8 cellular contexts compared by ENCODE assay signal in the genomic region with DNA sequence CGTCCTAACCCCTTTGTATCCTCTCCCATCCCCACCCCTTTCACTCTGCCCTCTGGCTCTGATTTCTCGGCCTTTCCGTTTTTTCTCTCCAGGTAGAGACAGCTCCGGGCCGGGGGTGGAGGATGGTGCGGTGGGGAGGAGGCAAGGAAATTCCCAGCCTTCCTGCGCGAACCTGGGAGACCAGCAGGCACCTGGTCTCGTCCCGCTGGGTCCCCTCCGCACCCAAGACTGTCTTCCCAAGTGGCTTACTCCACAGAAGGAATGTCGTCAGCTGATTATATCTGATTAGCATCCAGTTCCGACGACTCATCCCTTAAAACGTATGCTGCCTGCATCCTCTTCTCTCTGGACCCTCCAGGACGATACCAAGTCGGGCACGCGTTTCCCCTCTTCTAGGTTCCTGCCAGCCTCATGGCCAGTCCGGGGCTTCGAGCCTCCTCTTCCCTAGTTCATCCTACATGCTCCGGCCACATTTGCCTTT. TPM values are rescaled to one million over a fixed set of nuclear protein-coding genes. Genes with fewer than 3 reads are reported as not detected.
DNase-seq lines count a peak whose midpoint lies in the region; ATAC-seq and TF ChIP-seq lines count a peak whose summit lies in the region.

No MANE protein-coding gene starts in this region.

- H3K27me3 ChIP-seq in right atrium auricular region = no peaks in the 10 kb centered on the region
- H3K27me3 ChIP-seq in iPS-20b (ENCODE audit: insufficient read depth, low read length) = peaks cover 11% of the 10 kb centered on the region; the same call in 1 of the 2 replicates
- peaks cover 8 to 14% of the 10 kb centered on the region in 2 donors for H3K27me3 ChIP-seq in stomach smooth muscle (ENCODE audit: control insufficient read depth in 1 of 2, insufficient read depth in 2 of 2, low read length in 2 of 2)

- peak overlapping the region; percentile 75; the same call in 1 of the 2 replicates for H3K9ac ChIP-seq in iPS-20b (ENCODE audit: low read depth, low read length)
- H3K9ac ChIP-seq in stomach smooth muscle (ENCODE audit: low read length in 2 of 2) = peak overlapping the region in 1 of 2 donors; percentile 47

- H3K27me3 Mint-ChIP-seq in activated naive CD8-positive, alpha-beta T cell treated with anti-CD3 and anti-CD28 coated beads for 36 hours = peaks cover 52% of the 10 kb centered on the region

- DNase-seq in right atrium auricular region (ENCODE audit: low spot score) = no peak
- no peak for DNase-seq in Right ventricle myocardium superior
- no peak for DNase-seq in activated naive CD8-positive, alpha-beta T cell treated with anti-CD3 and anti-CD28 coated beads for 36 hours

- H3K9me3 ChIP-seq in right atrium auricular region (no peaks in the 10 kb centered on the region), iPS-20b (ENCODE audit: insufficient read depth, low read depth, low read length) (no peaks in the 10 kb centered on the region), stomach smooth muscle (ENCODE audit: control insufficient read depth in 2 of 2, low read length in 2 of 2) (no peaks in the 10 kb centered on the region)

- H3K4me3 ChIP-seq in right atrium auricular region (peak overlapping the region; percentile 48 to 61), iPS-20b (ENCODE audit: low read length) (peak overlapping the region; percentile 77), stomach smooth muscle (ENCODE audit: low read length in 2 of 2) (peak overlapping the region; percentile 59 to 79)

- peaks cover 13% of the 10 kb centered on the region for H3K4me1 Mint-ChIP-seq in activated naive CD8-positive, alpha-beta T cell treated with anti-CD3 and anti-CD28 coated beads for 36 hours

- peaks cover 2% of the 10 kb centered on the region for H3K36me3 Mint-ChIP-seq in activated naive CD8-positive, alpha-beta T cell treated with anti-CD3 and anti-CD28 coated beads for 36 hours

- ATAC-seq in Right ventricle myocardium superior (ENCODE audit: poor library complexity) (no peak), HG03280 (IDR thresholded peaks at IDR 0.05; ENCODE audit: unreplicated experiment) (no peak), HG03342 (IDR thresholded peaks at IDR 0.05; ENCODE audit: unreplicated experiment) (no peak), GM21360 (IDR thresholded peaks at IDR 0.05; ENCODE audit: unreplicated experiment) (no peak)

- peak overlapping the region; percentile 35 for H3K4me3 Mint-ChIP-seq in activated naive CD8-positive, alpha-beta T cell treated with anti-CD3 and anti-CD28 coated beads for 36 hours

- H3K27ac ChIP-seq in right atrium auricular region (peak overlapping the region in 1 of 2 donors; percentile 48), iPS-20b (ENCODE audit: low read length) (no peak overlapping the region), stomach smooth muscle (ENCODE audit: low read length) (no peak overlapping the region)

- no peak overlapping the region for H3K27ac Mint-ChIP-seq in activated naive CD8-positive, alpha-beta T cell treated with anti-CD3 and anti-CD28 coated beads for 36 hours

- H3K36me3 ChIP-seq in right atrium auricular region (no peaks in the 10 kb centered on the region), iPS-20b (ENCODE audit: insufficient read depth, low read depth, low read length) (peaks cover 34% of the 10 kb centered on the region), stomach smooth muscle (ENCODE audit: control insufficient read depth in 2 of 2, insufficient read depth in 2 of 2, low read length in 2 of 2) (no peaks in the 10 kb centered on the region)

- H3K4me1 ChIP-seq in right atrium auricular region = peaks cover 0 to 23% of the 10 kb centered on the region in 2 donors
- H3K4me1 ChIP-seq in iPS-20b (ENCODE audit: insufficient read depth, low read length) = peaks cover 20% of the 10 kb centered on the region
- peaks cover 11% of the 10 kb centered on the region for H3K4me1 ChIP-seq in stomach smooth muscle (ENCODE audit: control insufficient read depth, insufficient read depth, low read length)

- intact Hi-C loops in Right ventricle myocardium superior (cut with DNase I) = no loop called here

- no peaks in the 10 kb centered on the region for H3K9me3 Mint-ChIP-seq in activated naive CD8-positive, alpha-beta T cell treated with anti-CD3 and anti-CD28 coated beads for 36 hours

- TF ChIP-seq CTCF in right atrium auricular region (IDR thresholded peaks at IDR 0.05) = no peak

RNA-seq across cellular contexts. Expression of gene CAPRIN2, which starts 42.2 kb away (rescaled TPM):
- total RNA-seq in right atrium auricular region (10 to 100 TPM; 20.9 to 34.3 TPM), Right ventricle myocardium superior (21.2 TPM)
- 1 to 10 TPM; 6.7 to 8.6 TPM for total RNA-seq in activated naive CD8-positive, alpha-beta T cell treated with anti-CD3 and anti-CD28 coated beads for 36 hours
